In the genomic region with DNA sequence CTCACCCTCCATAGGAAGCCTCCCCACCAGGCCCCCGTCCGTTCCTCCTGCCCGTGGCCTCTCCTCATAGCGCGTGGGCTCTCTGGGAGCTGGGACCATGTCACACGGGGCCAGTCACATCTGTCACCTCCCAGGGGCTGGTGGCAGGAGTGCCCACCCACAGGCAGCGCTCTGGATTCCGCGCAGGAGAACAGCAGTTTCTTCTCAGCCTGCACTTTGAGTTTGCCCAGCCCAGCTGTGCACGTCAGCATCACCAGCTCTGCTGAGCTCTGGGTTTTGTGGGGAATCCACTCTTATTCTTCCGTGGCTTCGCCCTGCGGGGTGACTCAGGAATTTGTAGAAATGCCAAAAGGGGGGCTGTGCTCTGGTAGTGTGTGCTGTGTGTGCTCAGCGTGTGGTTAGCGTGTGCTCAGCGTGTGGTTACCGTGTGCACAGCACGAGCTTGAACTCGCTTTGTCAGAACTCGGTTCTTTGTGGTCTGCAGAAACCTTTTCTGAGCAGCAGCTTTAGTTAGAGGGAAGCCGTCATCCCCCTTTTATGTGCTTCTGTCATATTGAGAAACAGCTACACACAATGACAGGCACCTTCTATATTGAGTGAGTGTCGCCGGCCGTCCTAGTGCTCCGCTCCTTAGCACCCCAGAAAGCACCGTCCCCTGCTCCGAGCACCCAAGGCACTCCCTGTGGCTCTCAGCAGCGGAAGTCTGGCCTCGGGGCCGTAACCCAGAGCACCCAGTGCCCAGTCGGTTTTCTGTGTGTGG, we compare ENCODE assay signal across 1 cellular context.
TF ChIP-seq lines count a peak whose summit lies in the region.

No MANE protein-coding gene starts in this region.

TF ChIP-seq in K562, 482 proteins besides CTCF, POLR2A, EP300 and RAD21 (continued from another document):
- TF ChIP-seq ZBTB26 (CRISPR knock-in tag; IDR thresholded peaks at IDR 0.05) = no peak
